In genomic region chr7:142091957-142092356, GRCh38 we compare ENCODE assay signal across 9 cellular contexts. TPM values are rescaled to one million over a fixed set of nuclear protein-coding genes. Genes with fewer than 3 reads are reported as not detected.
"Had no signal": no experiment of that assay in that cellular context is flagged by ENCODE, and none has a peak within 500 bp of the region (broad histone marks: within the 10 kb centered on the region; RNA-seq: fewer than 3 reads in every experiment).

No MANE protein-coding gene starts in this region.

- DNase-seq: GDM1, GF-D8 had no signal

- H3K4me3 ChIP-seq: GM12878 had no signal

- ATAC-seq: GM12878 had no signal

- FAIRE-seq: G401.6, GM12878, GM12891, GM12892, GM18507, GM19239 had no signal

RNA-seq across cellular contexts. Expression of gene MGAM2, which starts 19.6 kb away (rescaled TPM):
- total RNA-seq: G401 had no signal
